8 cellular contexts compared by ENCODE assay signal in the genomic region with DNA sequence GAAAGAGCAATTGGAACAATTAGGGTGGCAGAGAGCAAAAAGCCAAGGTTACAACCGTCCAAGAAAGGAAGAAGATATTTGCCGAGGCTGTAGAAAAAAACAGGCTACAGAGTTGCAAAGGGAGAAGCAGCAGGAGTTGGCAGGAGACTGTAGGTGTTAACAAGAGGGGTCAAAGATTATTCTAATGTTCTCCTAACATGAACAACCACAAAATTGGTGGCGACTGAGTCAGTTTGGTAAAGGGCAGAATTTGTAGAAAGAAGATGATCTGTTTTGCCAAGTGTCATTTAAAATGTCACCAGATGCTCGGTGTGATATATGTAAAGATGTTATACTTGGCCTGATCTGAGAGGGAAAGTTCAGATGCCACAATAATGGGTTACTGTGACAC. TPM values are rescaled to one million over a fixed set of nuclear protein-coding genes. Genes with fewer than 3 reads are reported as not detected.
DNase-seq lines count a peak whose midpoint lies in the region; ATAC-seq, FAIRE-seq and TF ChIP-seq lines count a peak whose summit lies in the region.

No MANE protein-coding gene starts in this region.

- no peak for TF ChIP-seq CTCF in VCaP (conservative IDR thresholded peaks at IDR 0.05)
- no peak for TF ChIP-seq CTCF in foreskin keratinocyte (conservative IDR thresholded peaks at IDR 0.05)

- intact Hi-C loops in right cardiac atrium (cut with DNase I), result loop anchor here in 1 of 4 donors (10.0 kb wide), 1 partner anchor 47 kb away; a partner anchor contains a TSS

- no peak for FAIRE-seq in small intestine (lab: Jason Lieb, UNC)

- peak overlapping the region; percentile 23 for H3K4me3 ChIP-seq in H7 (ENCODE audit: insufficient read depth, low read depth, low read length)
- no peak overlapping the region for H3K4me3 ChIP-seq in right cardiac atrium (ENCODE audit: low read length)
- peak overlapping the region in 1 of 2 donors; percentile 10 for H3K4me3 ChIP-seq in small intestine (ENCODE audit: low read depth in 1 of 2, low read length in 2 of 2)

- H3K36me3 ChIP-seq in H7 (replicated peaks; ENCODE audit: control insufficient read depth, insufficient read depth, low read length) (no peaks in the 10 kb centered on the region), small intestine (ENCODE audit: control insufficient read depth in 2 of 2, insufficient read depth in 2 of 2, low read length in 2 of 2) (no peaks in the 10 kb centered on the region)

- no peak for ATAC-seq in right cardiac atrium
- no peak for ATAC-seq in foreskin keratinocyte
- ATAC-seq in left lobe of liver, result no peak

- peaks cover 5% of the 10 kb centered on the region for H3K4me1 ChIP-seq in right cardiac atrium (ENCODE audit: control insufficient read depth, insufficient read depth, low read length)
- peaks cover 9 to 17% of the 10 kb centered on the region in 2 donors for H3K4me1 ChIP-seq in small intestine (ENCODE audit: control insufficient read depth in 2 of 2, insufficient read depth in 1 of 2, low read depth in 1 of 2, low read length in 1 of 2)
- H3K4me1 ChIP-seq in foreskin keratinocyte, result peaks cover 16% of the 10 kb centered on the region

- H3K27me3 ChIP-seq in H7 (ENCODE audit: control insufficient read depth, insufficient read depth, low read length) (no peaks in the 10 kb centered on the region), right cardiac atrium (ENCODE audit: control insufficient read depth, insufficient read depth) (no peaks in the 10 kb centered on the region), small intestine (ENCODE audit: control insufficient read depth in 2 of 2, insufficient read depth in 2 of 2, low read length in 2 of 2) (no peaks in the 10 kb centered on the region), foreskin keratinocyte (no peaks in the 10 kb centered on the region)

- DNase-seq in H7 (no peak), right cardiac atrium (no peak), small intestine (no peak), NCI-H1417 treated with DMSO at 0.1 percent for 48 hours (lab: John Stamatoyannopoulos, UW) (no peak), foreskin keratinocyte (no peak), left lobe of liver (ENCODE audit: low spot score) (no peak), RPMI8226 (no peak)

- H3K27ac ChIP-seq in VCaP, result peak overlapping the region; percentile 93
- peak overlapping the region; percentile 78 for H3K27ac ChIP-seq in right cardiac atrium (ENCODE audit: low read length)
- H3K27ac ChIP-seq in small intestine (ENCODE audit: low read depth in 1 of 2, low read length in 1 of 2), result peak overlapping the region; percentile 86 to 90
- no peak overlapping the region for H3K27ac ChIP-seq in foreskin keratinocyte

- 6% methylated on average over 4 of the region's 4 CpGs for WGBS in right cardiac atrium
- WGBS in small intestine, 3 donors, result 4 to 13% (median 10%) methylated on average over 4 of the region's 4 CpGs

- H3K9me3 ChIP-seq in right cardiac atrium (ENCODE audit: control insufficient read depth, low read length) (no peaks in the 10 kb centered on the region), small intestine (ENCODE audit: control insufficient read depth, low read depth) (no peaks in the 10 kb centered on the region)

RNA-seq across cellular contexts. Expression of a gene that starts 0.4 kb away (rescaled TPM):
- total RNA-seq in H7 (2014; rRNA removed; shearing (Covaris generic)), result 33.5 and 36.3 TPM in 2 replicates
- total RNA-seq in right cardiac atrium, result 10 to 100 TPM; 45.8 to 66.0 (median 49.8) TPM
- polyA plus RNA-seq in right cardiac atrium, result 39.3 TPM
- polyA plus RNA-seq in small intestine, result 10 to 100 TPM; 15.1 to 15.9 (median 15.4) TPM
- 11.8 and 12.8 TPM in 2 replicates for total RNA-seq in foreskin keratinocyte
- 7.4 and 8.4 TPM in 2 replicates for polyA plus RNA-seq in foreskin keratinocyte
- total RNA-seq in left lobe of liver, result 12.2 TPM

RNA-seq across cellular contexts. Expression of a gene that starts 1.1 kb away (rescaled TPM):
- total RNA-seq in H7 (2014; rRNA removed; shearing (Covaris generic)), result 12.6 and 18.4 TPM in 2 replicates
- total RNA-seq in right cardiac atrium, result 10 to 100 TPM; 46.7 to 86.4 (median 52.1) TPM
- 34.9 TPM for polyA plus RNA-seq in right cardiac atrium
- polyA plus RNA-seq in small intestine, result 10 to 100 TPM in 2 of 3 donors, 1 to 10 TPM in 1; 9.5 to 17.2 (median 16.3) TPM
- total RNA-seq in foreskin keratinocyte, result 7.3 and 7.6 TPM in 2 replicates
- polyA plus RNA-seq in foreskin keratinocyte, result 3.5 and 4.1 TPM in 2 replicates
- total RNA-seq in left lobe of liver, result 23.3 TPM

RNA-seq across cellular contexts. Expression of a gene that starts 25.8 kb away (rescaled TPM):
- total RNA-seq in H7 (2014; rRNA removed; shearing (Covaris generic)), result 0.62 and 1.6 TPM in 2 replicates
- total RNA-seq in right cardiac atrium, result under 1 TPM in 1 of 4 donors, not detected in 3; 0.21 TPM
- polyA plus RNA-seq in right cardiac atrium, result 0.23 TPM
- under 1 TPM in 2 of 3 donors, not detected in 1; 0.43 to 0.89 TPM for polyA plus RNA-seq in small intestine
- 0.71 and 0.95 TPM in 2 replicates for total RNA-seq in foreskin keratinocyte
- polyA plus RNA-seq in foreskin keratinocyte, result 0.49 and 0.58 TPM in 2 replicates
- total RNA-seq in left lobe of liver, result 9.3 TPM

RNA-seq across cellular contexts. Expression of a gene that starts 28.5 kb away (rescaled TPM):
- total RNA-seq in H7 (2014; rRNA removed; shearing (Covaris generic)), result 0.48 and 0.96 TPM in 2 replicates
- total RNA-seq in right cardiac atrium, result under 1 TPM; 0.23 to 0.71 (median 0.50) TPM
- 0.41 TPM for polyA plus RNA-seq in right cardiac atrium
- polyA plus RNA-seq in small intestine, result under 1 TPM; 0.27 to 0.89 (median 0.39) TPM
- 0.54 and 0.60 TPM in 2 replicates for total RNA-seq in foreskin keratinocyte
- polyA plus RNA-seq in foreskin keratinocyte, result 0.40 and 0.46 TPM in 2 replicates
- 1.6 TPM for total RNA-seq in left lobe of liver

RNA-seq across cellular contexts. Expression of a gene that starts 33.2 kb away (rescaled TPM):
- 248 and 297 TPM in 2 replicates for total RNA-seq in H7 (2014; rRNA removed; shearing (Covaris generic))
- total RNA-seq in right cardiac atrium (100 to 1,000 TPM in 1 of 4 donors, 10 to 100 TPM in 3; 89.3 to 110 (median 93.5) TPM), foreskin keratinocyte (135 and 138 TPM in 2 replicates), left lobe of liver (425 TPM)
- polyA plus RNA-seq in right cardiac atrium (77.3 TPM), small intestine (100 to 1,000 TPM; 111 to 202 (median 183) TPM), foreskin keratinocyte (100 and 118 TPM in 2 replicates)
